ENCODE assay signal across 1 cellular context in the genomic region with DNA sequence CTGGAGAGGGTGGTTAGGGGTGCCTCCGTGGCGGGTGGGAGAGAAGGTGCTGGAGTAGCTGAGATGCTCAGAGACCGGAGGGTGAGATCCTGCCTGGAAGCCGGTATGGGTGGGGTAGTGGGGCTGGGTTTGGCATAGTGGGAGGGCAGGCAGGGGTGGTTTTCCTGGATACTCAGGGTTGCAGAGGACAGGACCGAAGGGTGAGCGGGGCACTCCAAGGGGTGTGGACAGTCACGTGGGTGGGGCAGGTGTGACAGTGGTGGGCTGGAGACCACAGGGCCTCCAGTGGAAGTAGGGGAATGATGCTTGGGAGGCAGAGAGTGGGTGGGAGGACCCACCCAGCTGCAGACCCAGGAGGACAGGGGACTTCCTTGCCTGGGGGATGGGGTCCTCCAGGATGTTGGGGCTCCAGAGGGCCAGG.
TF ChIP-seq lines count a peak whose summit lies in the region.

No MANE protein-coding gene starts in this region.

TF ChIP-seq in IMR-90, 13 proteins besides CTCF, POLR2A, EP300 and RAD21 (continued from another document):
- TF ChIP-seq MAZ (IDR thresholded peaks at IDR 0.05; ENCODE audit: borderline replicate concordance, low read depth, low read length), result no peak
TF ChIP-seq in IMR-90: peak in this region for 0.
